Comparison of ENCODE assay signal across 14 cellular contexts in the genomic region with DNA sequence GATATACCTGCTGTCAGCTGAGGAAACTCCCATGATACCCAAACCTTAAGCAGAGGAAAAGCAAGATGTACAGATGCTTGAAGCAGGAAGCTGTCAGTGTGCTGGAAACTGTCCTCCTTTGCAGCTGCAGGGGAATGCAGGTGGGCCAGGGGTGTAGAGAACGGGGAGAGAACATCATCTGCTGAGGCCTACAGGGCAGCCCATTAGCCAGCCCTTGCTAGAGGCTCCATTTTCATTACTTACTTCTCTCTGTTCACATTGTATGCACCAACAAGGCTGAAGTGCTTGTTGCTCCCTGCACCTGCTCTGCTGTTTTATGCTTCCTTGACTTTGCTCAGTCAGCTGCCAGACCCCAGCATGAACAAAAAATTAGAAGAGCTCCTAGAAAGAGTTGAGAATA.
"Had no signal": no experiment of that assay in that cellular context is flagged by ENCODE, and none has a peak within 500 bp of the region (broad histone marks: within the 10 kb centered on the region; RNA-seq: fewer than 3 reads in every experiment).

No MANE protein-coding gene starts in this region.

- DNase-seq: activated CD4-positive, alpha-beta memory T cell treated with anti-CD3 and anti-CD28 coated beads, Interleukin-2, amount 10 ng/mL, durations not matched to agents 7 days and 5 days; activated naive CD4-positive, alpha-beta T cell treated with Interleukin-2 at 50 U/mL for 16 hours; body of pancreas; cortex of kidney; effector CD8-positive, alpha-beta T cell; left ventricle myocardium inferior; mesenchymal stem cell; spleen; stimulated activated CD4-positive, alpha-beta T cell treated with anti-CD3 and anti-CD28 coated beads, Interleukin-2, amount 100 ng/mL, for 24 hours; stimulated activated naive CD4-positive, alpha-beta T cell treated with Interleukin-2 at 50 U/mL for 16 hours; T1000; trophoblast cell had no signal

- ATAC-seq: body of pancreas; natural killer cell treated with Interleukin-12 subunit alpha and Interleukin-12 subunit beta and Interleukin-15 and Interleukin-18, amount 100 ng/mL, for 72 hours; right lobe of liver had no signal
